In the genomic region with DNA sequence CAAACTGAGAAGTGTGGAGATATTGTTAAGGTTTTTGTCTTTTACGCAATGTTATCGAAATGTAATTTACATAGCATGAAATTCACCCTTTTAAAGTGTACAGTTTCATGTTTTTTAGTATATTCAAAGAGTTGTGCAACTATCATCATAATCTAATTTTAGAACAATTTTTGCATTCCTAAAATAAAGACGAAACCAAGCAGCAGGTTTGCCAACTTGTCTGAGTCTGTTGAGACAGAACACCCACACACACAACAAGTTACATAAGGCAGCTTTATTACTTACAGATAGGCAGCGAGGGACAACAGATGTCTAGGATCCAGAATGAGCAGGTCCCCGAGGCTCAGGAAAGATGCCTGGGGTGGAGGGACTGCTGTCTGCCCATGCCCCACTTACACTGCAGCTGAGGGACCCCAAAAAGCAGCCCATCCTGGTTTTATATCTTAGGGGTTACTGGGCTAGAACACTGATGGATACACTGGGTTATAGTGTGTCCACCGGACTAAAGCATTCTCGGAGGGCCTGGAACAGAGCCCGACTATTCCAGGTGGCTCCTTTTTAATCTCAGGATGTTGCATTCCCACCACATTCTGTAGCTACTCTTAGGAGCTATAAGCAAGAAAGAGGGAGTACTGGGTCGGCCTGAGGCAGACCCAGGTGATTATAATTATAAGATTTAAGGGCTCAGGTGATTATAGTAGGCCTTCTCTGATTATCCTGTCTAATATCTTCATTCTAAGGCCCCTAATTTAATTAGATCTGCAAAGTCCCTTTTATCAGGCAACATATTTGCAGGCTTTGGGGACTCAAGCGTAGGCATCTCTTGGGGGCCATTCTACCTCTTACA, we compare ENCODE assay signal across 13 cellular contexts.
A peak's percentile ranks its signal among the peaks of the same experiment; 100 is the strongest.
DNase-seq lines count a peak whose midpoint lies in the region; ATAC-seq, FAIRE-seq and TF ChIP-seq lines count a peak whose summit lies in the region.
"Had no signal": no experiment of that assay in that cellular context is flagged by ENCODE, and none has a peak within 500 bp of the region (broad histone marks: within the 10 kb centered on the region; RNA-seq: fewer than 3 reads in every experiment).

No MANE protein-coding gene starts in this region.

- no peak overlapping the region for H2BK20ac ChIP-seq in IMR-90 (ENCODE audit: low read depth, low read length)

- no peak overlapping the region for H3K14ac ChIP-seq in IMR-90 (replicated peaks; ENCODE audit: low read depth, low read length)

- H2AK9ac ChIP-seq in IMR-90 (replicated peaks; ENCODE audit: low read depth, low read length, poor library complexity) = no peak overlapping the region

- no peak overlapping the region for H2BK15ac ChIP-seq in IMR-90 (ENCODE audit: low read depth, low read length)

- peak; percentile 82 for DNase-seq in DMS 273 (lab: John Stamatoyannopoulos, UW; ENCODE audit: unreplicated experiment)
- DNase-seq in IMR-90 = peak; percentile 55
- peak; percentile 87 for DNase-seq in cerebellar cortex (ENCODE audit: low spot score)
- peak; percentile 18 for DNase-seq in middle frontal gyrus (ENCODE audit: extremely low spot score, low spot score)
- DNase-seq in GM12892 (ENCODE audit: insufficient read length) = no peak
- no peak for DNase-seq in NK-92 treated with Interleukin-12 subunit alpha and Interleukin-12 subunit beta, amount 100 ng/mL, for 24 hours (lab: John Stamatoyannopoulos, UW)
- no peak for DNase-seq in NCI-H69 (lab: John Stamatoyannopoulos, UW)
- DNase-seq: activated CD4-positive, CD25-positive, alpha-beta regulatory T cell treated with anti-CD3 and anti-CD28 coated beads, Interleukin-2, amount 50 U/mL, for 72 hours; CD8-positive, alpha-beta memory T cell; HFFc6; mesendoderm had no signal

- BruUV-seq in IMR-90 (replicated peaks; lab: Mats Ljungman, UMichigan) = no TSS peak

- no peak overlapping the region for H2BK5ac ChIP-seq in IMR-90 (ENCODE audit: low read depth, low read length, poor library complexity, severe bottlenecking)

- no CpG with 5 or more reads among the region's 10 CpGs for WGBS in IMR-90 (ENCODE audit: extremely low coverage in 2 of 2, insufficient read length in 1 of 2), 2 experiments

- CTCF ChIA-PET in IMR-90 (lab: Yijun Ruan, JAX) = no interaction called here

- intact Hi-C loops in IMR-90 (cut with micrococcal nuclease) = no loop called here

- no peak overlapping the region for H3K9ac ChIP-seq in IMR-90 (ENCODE audit: low read depth, low read length)

- TF ChIP-seq RAD21 in IMR-90 (IDR thresholded peaks at IDR 0.05; ENCODE audit: low read length) = no peak

- dilution Hi-C loops in IMR-90 (cut with HindIII; ENCODE audit: low sequenced_read_pairs, unreplicated experiment) = no loop called here

- H3K79me1 ChIP-seq in IMR-90 (ENCODE audit: low read depth in 1 of 2, low read length in 2 of 2) = no peaks in the 10 kb centered on the region

- POLR2A ChIA-PET in IMR-90 (lab: Charles Lee; ENCODE audit: unreplicated experiment) = no interaction called here

- no peak overlapping the region for H4K91ac ChIP-seq in IMR-90 (ENCODE audit: insufficient read depth, low read depth, low read length)

- no peak overlapping the region for H3K4me2 ChIP-seq in IMR-90 (ENCODE audit: low read depth, low read length)

- no peaks in the 10 kb centered on the region for H3K9me1 ChIP-seq in IMR-90 (ENCODE audit: insufficient read depth, low read length)

- H3K18ac ChIP-seq in IMR-90 (ENCODE audit: low read depth, low read length) = no peak overlapping the region

- H4K20me1 ChIP-seq in IMR-90 (ENCODE audit: insufficient read depth, low read length) = no peaks in the 10 kb centered on the region

- H3K4ac ChIP-seq in IMR-90 (ENCODE audit: low read depth, low read length) = no peak overlapping the region

- H3K36me3 ChIP-seq in IMR-90 (ENCODE audit: control insufficient read depth, insufficient read depth, low read length) = no peaks in the 10 kb centered on the region

- TF ChIP-seq POLR2A in IMR-90 (IDR thresholded peaks at IDR 0.05; ENCODE audit: low read depth, low read length) = no peak
- TF ChIP-seq POLR2A in GM12892 (IDR thresholded peaks at IDR 0.05; ENCODE audit: low read depth, low read length) = no peak

- H4K8ac ChIP-seq in IMR-90 (ENCODE audit: low read depth in 2 of 2, low read length in 2 of 2) = no peak overlapping the region

- no peak overlapping the region for H3K56ac ChIP-seq in IMR-90 (ENCODE audit: extremely low read depth, insufficient read depth, low read length)

- no peak for TF ChIP-seq CTCF in IMR-90 (conservative IDR thresholded peaks at IDR 0.05; ENCODE audit: low read depth, low read length)

- no peak overlapping the region for H2AFZ ChIP-seq in IMR-90 (replicated peaks; ENCODE audit: low read length, poor library complexity)

- no peak overlapping the region for H4K5ac ChIP-seq in IMR-90 (ENCODE audit: low read depth, low read length)

- H3K4me1 ChIP-seq in IMR-90 (ENCODE audit: control insufficient read depth, insufficient read depth, low read length) = no peaks in the 10 kb centered on the region

- H3K27ac ChIP-seq in IMR-90 (ENCODE audit: insufficient read depth, low read length) = no peak overlapping the region

- ATAC-seq in IMR-90 (ENCODE audit: low read depth) = 0 out of 2 replicates have a peak, but pooled peaks have one; percentile 11
- no peak for ATAC-seq in GM21447 (IDR thresholded peaks at IDR 0.05; ENCODE audit: unreplicated experiment)
- ATAC-seq: activated naive CD4-positive, alpha-beta T cell treated with anti-CD3 and anti-CD28 coated beads, Interleukin-2, amount 50 U/mL, for 72 hours had no signal

- no peak for FAIRE-seq in GM12892 (lab: Jason Lieb, UNC)

- H2AK5ac ChIP-seq in IMR-90 (ENCODE audit: low read depth, low read length) = no peak overlapping the region

- H3K4me3 ChIP-seq in IMR-90 (ENCODE audit: insufficient read depth, low read depth, low read length) = no peak overlapping the region

- H3K23ac ChIP-seq in IMR-90 (ENCODE audit: low read depth, low read length) = no peak overlapping the region

- H2BK120ac ChIP-seq in IMR-90 (ENCODE audit: low read depth, low read length) = no peak overlapping the region

- H3K9me3 ChIP-seq in IMR-90 (ENCODE audit: control insufficient read depth, insufficient read depth, low read length) = no peaks in the 10 kb centered on the region

- in situ Hi-C loops in IMR-90 (cut with MboI; ENCODE audit: low sequenced_read_pairs) = no loop called here

- H3K27me3 ChIP-seq in IMR-90 (ENCODE audit: control insufficient read depth, insufficient read depth, low read length) = no peaks in the 10 kb centered on the region

TF ChIP-seq in IMR-90, 13 proteins besides CTCF, POLR2A, EP300 and RAD21:
- TF ChIP-seq MXI1 (IDR thresholded peaks at IDR 0.05; ENCODE audit: borderline replicate concordance, low read depth, low read length) = no peak
- peak; percentile 51 for TF ChIP-seq CEBPB (IDR thresholded peaks at IDR 0.05; ENCODE audit: low read depth, low read length)

Comparison
In these comparisons a context has a peak if more than half of its experiments do, and no peak if none do; other contexts are left out.
1. DNase-seq: peak in DMS 273 (single experiment), IMR-90 (single experiment), cerebellar cortex (single experiment) and middle frontal gyrus (single experiment); none in GM12892 (single experiment), NK-92 treated with Interleukin-12 subunit alpha and Interleukin-12 subunit beta, amount 100 ng/mL, for 24 hours (single experiment) and NCI-H69 (single experiment).